In the genomic region with DNA sequence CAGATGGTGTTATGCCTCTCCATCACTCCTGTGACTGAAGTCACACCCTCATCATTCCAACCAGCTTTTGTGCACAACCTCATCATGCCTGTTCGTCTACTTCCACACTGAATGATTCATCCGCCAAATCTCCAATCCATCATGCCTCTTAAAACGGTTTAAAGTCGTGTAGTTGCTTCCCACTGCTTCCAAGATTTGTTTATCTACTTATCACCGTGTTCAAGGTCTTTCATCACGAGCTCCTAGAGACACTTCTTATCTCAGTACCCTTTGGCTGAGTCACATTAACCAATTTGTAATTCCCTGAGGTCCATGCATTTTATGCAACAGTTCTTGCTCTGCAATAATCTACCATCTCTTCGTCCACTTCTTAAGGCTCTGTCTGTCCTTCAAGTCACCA, we compare ENCODE assay signal across 22 cellular contexts.
DNase-seq lines count a peak whose midpoint lies in the region; ATAC-seq, FAIRE-seq and TF ChIP-seq lines count a peak whose summit lies in the region.
"Had no signal": no experiment of that assay in that cellular context is flagged by ENCODE, and none has a peak within 500 bp of the region (broad histone marks: within the 10 kb centered on the region; RNA-seq: fewer than 3 reads in every experiment).

No MANE protein-coding gene starts in this region.

- TF ChIP-seq CTCF in MCF 10A (IDR thresholded peaks at IDR 0.05; ENCODE audit: unreplicated experiment), result no peak
- no peak for TF ChIP-seq CTCF in mammary epithelial cell (conservative IDR thresholded peaks at IDR 0.05 in 1 of 2, IDR thresholded peaks at IDR 0.05 in 1 of 2; ENCODE audit: extremely low read depth in 1 of 2, insufficient read depth in 1 of 2, low read depth in 1 of 2, low read length in 2 of 2)
- TF ChIP-seq CTCF in adrenal gland (IDR thresholded peaks at IDR 0.05), result no peak
- TF ChIP-seq CTCF in fibroblast of the aortic adventitia (IDR thresholded peaks at IDR 0.05; ENCODE audit: insufficient read depth, low read length), result no peak
- no peak for TF ChIP-seq CTCF in vagina (IDR thresholded peaks at IDR 0.05)

- H3K27me3 Mint-ChIP-seq in MCF 10A (ENCODE audit: insufficient read depth, unreplicated experiment), result no peaks in the 10 kb centered on the region
- no peaks in the 10 kb centered on the region for H3K27me3 Mint-ChIP-seq in stimulated activated naive CD8-positive, alpha-beta T cell treated with anti-CD3 and anti-CD28 coated beads, Interleukin-15, amount 100 ng/mL, for 72 hours

- no peaks in the 10 kb centered on the region for H3K4me1 Mint-ChIP-seq in MCF 10A (ENCODE audit: insufficient read depth, unreplicated experiment)
- no peaks in the 10 kb centered on the region for H3K4me1 Mint-ChIP-seq in stimulated activated naive CD8-positive, alpha-beta T cell treated with anti-CD3 and anti-CD28 coated beads, Interleukin-15, amount 100 ng/mL, for 72 hours
- H3K4me1 Mint-ChIP-seq: activated naive CD8-positive, alpha-beta T cell treated with anti-CD3 and anti-CD28 coated beads, Interleukin-2, amount 50 U/mL, for 24 hours; CD4-positive, CD25-positive, alpha-beta regulatory T cell; memory B cell; nephron had no signal

- H3K27me3 ChIP-seq in mammary epithelial cell (ENCODE audit: insufficient read depth, low read length) (no peaks in the 10 kb centered on the region), adrenal gland (no peaks in the 10 kb centered on the region), small intestine (ENCODE audit: control insufficient read depth in 2 of 2, insufficient read depth in 2 of 2, low read length in 2 of 2) (no peaks in the 10 kb centered on the region), vagina (no peaks in the 10 kb centered on the region)
- H3K27me3 ChIP-seq: upper lobe of right lung had no signal

- no peaks in the 10 kb centered on the region for H3K36me3 ChIP-seq in mammary epithelial cell (ENCODE audit: insufficient read depth, low read length)
- no peaks in the 10 kb centered on the region for H3K36me3 ChIP-seq in adrenal gland (replicated peaks in 1 of 2)
- no peaks in the 10 kb centered on the region for H3K36me3 ChIP-seq in small intestine (ENCODE audit: control insufficient read depth in 2 of 2, insufficient read depth in 2 of 2, low read length in 2 of 2)
- no peaks in the 10 kb centered on the region for H3K36me3 ChIP-seq in vagina
- H3K36me3 ChIP-seq: prostate gland, upper lobe of right lung had no signal

- in situ Hi-C loops in mammary epithelial cell (cut with MboI; ENCODE audit: low sequenced_read_pairs in 2 of 2), result no loop called here

- no peak overlapping the region for H3K9ac ChIP-seq in mammary epithelial cell (ENCODE audit: insufficient read depth, low read length)

- POLR2A ChIA-PET in MCF 10A (lab: Yijun Ruan, JAX), result no interaction called here

- DNase-seq in MCF 10A (ENCODE audit: unreplicated experiment) (peak; percentile 9), mammary epithelial cell (no peak), adrenal gland (peak; percentile 32 to 69 (median 55)), fibroblast of the aortic adventitia (ENCODE audit: low read depth) (peak; percentile 87), small intestine (peak; percentile 10), vagina (ENCODE audit: extremely low spot score in 2 of 2) (no peak)
- DNase-seq in stimulated activated naive CD8-positive, alpha-beta T cell treated with anti-CD3 and anti-CD28 coated beads, Interleukin-15, amount 100 ng/mL, for 72 hours, result no peak
- DNase-seq: activated naive CD8-positive, alpha-beta T cell treated with anti-CD3 and anti-CD28 coated beads, Interleukin-2, amount 50 U/mL, for 24 hours; CD4-positive, CD25-positive, alpha-beta regulatory T cell; cerebellar nuclear complex; DMS79 treated with DMSO at 0.1 percent for 48 hours; NCI-H1694 treated with DMSO at 0.1 percent for 48 hours; NCI-H510A treated with DMSO at 0.1 percent for 48 hours; SHP77; stimulated activated naive CD8-positive, alpha-beta T cell treated with anti-CD3 and anti-CD28 coated beads, Interleukin-15, Interleukin-2, amounts not matched to agents 100 U/mL and 50 U/mL, for 24 hours; upper lobe of right lung had no signal

- peaks cover 32% of the 10 kb centered on the region for H3K4me1 ChIP-seq in mammary epithelial cell (ENCODE audit: insufficient read depth, low read length)
- H3K4me1 ChIP-seq in adrenal gland (replicated peaks in 1 of 2), result peaks cover 10 to 12% of the 10 kb centered on the region in 2 donors
- H3K4me1 ChIP-seq in small intestine (ENCODE audit: control insufficient read depth in 2 of 2, insufficient read depth in 1 of 2, low read depth in 1 of 2, low read length in 1 of 2), result no peaks in the 10 kb centered on the region
- no peaks in the 10 kb centered on the region for H3K4me1 ChIP-seq in vagina
- H3K4me1 ChIP-seq: prostate gland, upper lobe of right lung had no signal

- no peak for ATAC-seq in GM18868 (IDR thresholded peaks at IDR 0.05; ENCODE audit: unreplicated experiment)
- no peak for ATAC-seq in stimulated activated naive CD8-positive, alpha-beta T cell treated with anti-CD3 and anti-CD28 coated beads, Interleukin-15, amount 100 ng/mL, for 72 hours
- ATAC-seq: activated naive CD8-positive, alpha-beta T cell treated with anti-CD3 and anti-CD28 coated beads, Interleukin-2, amount 50 U/mL, for 24 hours; stimulated activated naive CD8-positive, alpha-beta T cell treated with anti-CD3 and anti-CD28 coated beads, Interleukin-15, Interleukin-2, amounts not matched to agents 100 U/mL and 50 U/mL, for 24 hours; upper lobe of right lung had no signal

- intact Hi-C loops in MCF 10A (cut with micrococcal nuclease) (no loop called here), mammary epithelial cell (cut with micrococcal nuclease) (no loop called here), adrenal gland (cut with DNase I) (no loop called here), vagina (cut with DNase I) (no loop called here)

- CTCF ChIA-PET in MCF 10A (lab: Yijun Ruan, JAX), result no interaction called here
- CTCF ChIA-PET in mammary epithelial cell (lab: Charles Lee; ENCODE audit: low non-redundant PET), result no interaction called here

- no peaks in the 10 kb centered on the region for H3K9me3 ChIP-seq in mammary epithelial cell (replicated peaks; ENCODE audit: insufficient read depth, low read length)
- H3K9me3 ChIP-seq in adrenal gland (replicated peaks in 1 of 3), result no peaks in the 10 kb centered on the region
- no peaks in the 10 kb centered on the region for H3K9me3 ChIP-seq in small intestine (ENCODE audit: control insufficient read depth, low read depth)
- no peaks in the 10 kb centered on the region for H3K9me3 ChIP-seq in vagina
- H3K9me3 ChIP-seq: prostate gland, upper lobe of right lung had no signal

- H3K27ac Mint-ChIP-seq in MCF 10A (ENCODE audit: low read depth, unreplicated experiment), result no peak overlapping the region
- no peak overlapping the region for H3K27ac Mint-ChIP-seq in stimulated activated naive CD8-positive, alpha-beta T cell treated with anti-CD3 and anti-CD28 coated beads, Interleukin-15, amount 100 ng/mL, for 72 hours
- H3K27ac Mint-ChIP-seq: activated naive CD8-positive, alpha-beta T cell treated with anti-CD3 and anti-CD28 coated beads, Interleukin-2, amount 50 U/mL, for 24 hours; activated T-helper 1 cell treated with anti-CD3 and anti-CD28 coated beads, Interleukin-12 subunit alpha, Interleukin-12 subunit beta, Interleukin-2, Interleukin-4 antibody, amounts not matched to agents 30 ng/mL and 10 ng/mL and 1 ng/mL, durations not matched to agents 14 hours and 24 hours and 36 hours; CD4-positive, CD25-positive, alpha-beta regulatory T cell; memory B cell; nephron had no signal

- peaks cover 6% of the 10 kb centered on the region for H3K36me3 Mint-ChIP-seq in MCF 10A (ENCODE audit: insufficient read depth, unreplicated experiment)
- H3K36me3 Mint-ChIP-seq: CD4-positive, CD25-positive, alpha-beta regulatory T cell; memory B cell had no signal

- no peaks in the 10 kb centered on the region for H3K79me2 ChIP-seq in mammary epithelial cell (ENCODE audit: insufficient read depth, low read length)

- 82% methylated on average over 7 of the region's 7 CpGs for WGBS in mammary epithelial cell (ENCODE audit: low coverage, missing lambda C conversion rate)
- WGBS in adrenal gland, 4 donors, result 38 to 56% (median 43%) methylated on average over 7 of the region's 7 CpGs
- 32 to 57% (median 54%) methylated on average over 7 of the region's 7 CpGs for WGBS in small intestine, 3 donors

- H3K27ac ChIP-seq in mammary epithelial cell (ENCODE audit: insufficient read depth, low read depth, low read length) (no peak overlapping the region), adrenal gland (peak overlapping the region in 3 of 5 donors; percentile 66 to 87 (median 74)), small intestine (ENCODE audit: low read depth in 1 of 2, low read length in 1 of 2) (no peak overlapping the region), vagina (no peak overlapping the region)
- H3K27ac ChIP-seq: 22Rv1, prostate gland, upper lobe of right lung had no signal

- H3K4me3 ChIP-seq in mammary epithelial cell (replicated peaks in 1 of 3; ENCODE audit: insufficient read depth in 1 of 3, low read depth in 2 of 3, low read length in 3 of 3) (no peak overlapping the region), adrenal gland (no peak overlapping the region), fibroblast of the aortic adventitia (ENCODE audit: low read depth, low read length) (no peak overlapping the region), small intestine (ENCODE audit: low read depth in 1 of 2, low read length in 2 of 2) (no peak overlapping the region), vagina (no peak overlapping the region)
- H3K4me3 ChIP-seq: prostate gland, upper lobe of right lung had no signal

- no peak overlapping the region for H2AFZ ChIP-seq in mammary epithelial cell (ENCODE audit: low read depth, low read length)

- dilution Hi-C loops in mammary epithelial cell (cut with HindIII; ENCODE audit: low sequenced_read_pairs), result no loop called here

- BruUV-seq in MCF 10A (replicated peaks; lab: Mats Ljungman, UMichigan) (no TSS peak), mammary epithelial cell (replicated peaks; lab: Mats Ljungman, UMichigan) (no TSS peak)

- H3K4me2 ChIP-seq in mammary epithelial cell (ENCODE audit: insufficient read depth, low read depth, low read length), result no peak overlapping the region

- no peak for FAIRE-seq in small intestine (lab: Jason Lieb, UNC)

- H3K9me3 Mint-ChIP-seq in MCF 10A (ENCODE audit: unreplicated experiment), result no peaks in the 10 kb centered on the region
- H3K9me3 Mint-ChIP-seq in stimulated activated naive CD8-positive, alpha-beta T cell treated with anti-CD3 and anti-CD28 coated beads, Interleukin-15, amount 100 ng/mL, for 72 hours, result no peaks in the 10 kb centered on the region
- H3K9me3 Mint-ChIP-seq: activated naive CD8-positive, alpha-beta T cell treated with anti-CD3 and anti-CD28 coated beads, Interleukin-2, amount 50 U/mL, for 24 hours; memory B cell; nephron had no signal

- H4K20me1 ChIP-seq in mammary epithelial cell (ENCODE audit: insufficient read depth, low read length), result no peaks in the 10 kb centered on the region

- no peak overlapping the region for H3K4me3 Mint-ChIP-seq in MCF 10A (ENCODE audit: unreplicated experiment)
- no peak overlapping the region for H3K4me3 Mint-ChIP-seq in stimulated activated naive CD8-positive, alpha-beta T cell treated with anti-CD3 and anti-CD28 coated beads, Interleukin-15, amount 100 ng/mL, for 72 hours
- H3K4me3 Mint-ChIP-seq: activated naive CD8-positive, alpha-beta T cell treated with anti-CD3 and anti-CD28 coated beads, Interleukin-2, amount 50 U/mL, for 24 hours; activated T-helper 1 cell treated with anti-CD3 and anti-CD28 coated beads, Interleukin-12 subunit alpha, Interleukin-12 subunit beta, Interleukin-2, Interleukin-4 antibody, amounts not matched to agents 30 ng/mL and 10 ng/mL and 1 ng/mL, durations not matched to agents 14 hours and 24 hours and 36 hours; CD4-positive, CD25-positive, alpha-beta regulatory T cell; memory B cell; nephron had no signal

- TF ChIP-seq POLR2A in adrenal gland (IDR thresholded peaks at IDR 0.05), result no peak
- TF ChIP-seq POLR2A in vagina (IDR thresholded peaks at IDR 0.05), result no peak

Comparison
In these comparisons a context has a peak if more than half of its experiments do, and no peak if none do; other contexts are left out.
1. DNase-seq: peak in MCF 10A (single experiment), adrenal gland (7 of 7), fibroblast of the aortic adventitia (single experiment) and small intestine (single experiment); none in mammary epithelial cell (single experiment), vagina (0 of 2) and stimulated activated naive CD8-positive, alpha-beta T cell treated with anti-CD3 and anti-CD28 coated beads, Interleukin-15, amount 100 ng/mL, for 72 hours (0 of 2).
2. H3K27ac ChIP-seq: peak in adrenal gland (3 of 5); none in mammary epithelial cell (single experiment), small intestine (0 of 2) and vagina (single experiment).